Comparison of ENCODE assay signal across 8 cellular contexts in genomic region chr9:37485389-37486255, GRCh38. TPM values are rescaled to one million over a fixed set of nuclear protein-coding genes. Genes with fewer than 3 reads are reported as not detected.
DNase-seq lines count a peak whose midpoint lies in the region; ATAC-seq and TF ChIP-seq lines count a peak whose summit lies in the region.

A gene with protein sequence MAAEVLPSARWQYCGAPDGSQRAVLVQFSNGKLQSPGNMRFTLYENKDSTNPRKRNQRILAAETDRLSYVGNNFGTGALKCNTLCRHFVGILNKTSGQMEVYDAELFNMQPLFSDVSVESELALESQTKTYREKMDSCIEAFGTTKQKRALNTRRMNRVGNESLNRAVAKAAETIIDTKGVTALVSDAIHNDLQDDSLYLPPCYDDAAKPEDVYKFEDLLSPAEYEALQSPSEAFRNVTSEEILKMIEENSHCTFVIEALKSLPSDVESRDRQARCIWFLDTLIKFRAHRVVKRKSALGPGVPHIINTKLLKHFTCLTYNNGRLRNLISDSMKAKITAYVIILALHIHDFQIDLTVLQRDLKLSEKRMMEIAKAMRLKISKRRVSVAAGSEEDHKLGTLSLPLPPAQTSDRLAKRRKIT (plus strand): TSS chr9:37485948. CDS start chr9:37486048, 100 bp downstream.

- H3K27me3 Mint-ChIP-seq in activated naive CD8-positive, alpha-beta T cell: peaks cover 5% of the 10 kb centered on the region
- no peaks in the 10 kb centered on the region for H3K27me3 Mint-ChIP-seq in glutamatergic neuron (ENCODE audit: unreplicated experiment)
- no peaks in the 10 kb centered on the region for H3K27me3 Mint-ChIP-seq in osteocyte (ENCODE audit: unreplicated experiment)

- H3K4me3 Mint-ChIP-seq in activated naive CD8-positive, alpha-beta T cell: peak within 1 kb of the TSS; percentile 99
- peak within 1 kb of the TSS; percentile 100 for H3K4me3 Mint-ChIP-seq in glutamatergic neuron (ENCODE audit: unreplicated experiment)
- H3K4me3 Mint-ChIP-seq in osteocyte (ENCODE audit: unreplicated experiment): peak within 1 kb of the TSS; percentile 89

- peak within 1 kb of the TSS; percentile 90 to 93 for H3K27ac ChIP-seq in thoracic aorta

- TF ChIP-seq CTCF in glutamatergic neuron (IDR thresholded peaks at IDR 0.05; ENCODE audit: partially characterized antibody, unreplicated experiment) (no peak), osteocyte (IDR thresholded peaks at IDR 0.05) (no peak), thoracic aorta (IDR thresholded peaks at IDR 0.05) (no peak)

- no peaks in the 10 kb centered on the region for H3K27me3 ChIP-seq in thoracic aorta (replicated peaks; ENCODE audit: insufficient read depth)

- DNase-seq in NCI-H1105 treated with DMSO at 0.1 percent for 48 hours (lab: John Stamatoyannopoulos, UW) (peak; percentile 92), SKM-1 treated with dmso at 0.1 percent for 144 hours (lab: John Stamatoyannopoulos, UW; ENCODE audit: unreplicated experiment) (peak; percentile 92), glutamatergic neuron (peak; percentile 94), osteocyte (ENCODE audit: extremely low spot score, unreplicated experiment) (peak; percentile 97), thoracic aorta (ENCODE audit: low spot score) (peak; percentile 68)

- TF ChIP-seq POLR2A in GM10847 (IDR thresholded peaks at IDR 0.05; ENCODE audit: extremely low read depth, insufficient read length): peak; percentile 93

- H3K36me3 Mint-ChIP-seq in activated naive CD8-positive, alpha-beta T cell: peaks cover 8% of the 10 kb centered on the region
- H3K36me3 Mint-ChIP-seq in glutamatergic neuron (ENCODE audit: unreplicated experiment) (no peaks in the 10 kb centered on the region), osteocyte (ENCODE audit: unreplicated experiment) (peaks cover 7% of the 10 kb centered on the region)

- H3K36me3 ChIP-seq in thoracic aorta: no peaks in the 10 kb centered on the region

- peak; percentile 97 for ATAC-seq in HG02642 (IDR thresholded peaks at IDR 0.05; ENCODE audit: poor library complexity, unreplicated experiment)
- peak; percentile 64 for ATAC-seq in thoracic aorta (ENCODE audit: insufficient number of reproducible peaks, low FRiP score, low read depth)

- H3K4me1 ChIP-seq in thoracic aorta (ENCODE audit: control insufficient read depth in 1 of 2, low read depth in 2 of 2): peaks cover 17 to 22% of the 10 kb centered on the region in 2 donors

- peak within 1 kb of the TSS; percentile 87 for H3K4me3 ChIP-seq in thoracic aorta

- H3K9me3 ChIP-seq in thoracic aorta: no peaks in the 10 kb centered on the region

- no peaks in the 10 kb centered on the region for H3K9me3 Mint-ChIP-seq in activated naive CD8-positive, alpha-beta T cell (ENCODE audit: low read depth)
- peaks cover 5% of the 10 kb centered on the region for H3K9me3 Mint-ChIP-seq in glutamatergic neuron (ENCODE audit: unreplicated experiment)
- no peaks in the 10 kb centered on the region for H3K9me3 Mint-ChIP-seq in osteocyte (ENCODE audit: unreplicated experiment)

- H3K4me1 Mint-ChIP-seq in activated naive CD8-positive, alpha-beta T cell (ENCODE audit: low read depth): peaks cover 36% of the 10 kb centered on the region
- peaks cover 11% of the 10 kb centered on the region for H3K4me1 Mint-ChIP-seq in glutamatergic neuron (ENCODE audit: low read depth, unreplicated experiment)
- H3K4me1 Mint-ChIP-seq in osteocyte (ENCODE audit: unreplicated experiment): peaks cover 25% of the 10 kb centered on the region

- peak within 1 kb of the TSS; percentile 93 for H3K27ac Mint-ChIP-seq in activated naive CD8-positive, alpha-beta T cell
- H3K27ac Mint-ChIP-seq in glutamatergic neuron (ENCODE audit: unreplicated experiment): peak within 1 kb of the TSS; percentile 91
- peak within 1 kb of the TSS; percentile 84 for H3K27ac Mint-ChIP-seq in osteocyte (ENCODE audit: unreplicated experiment)

RNA-seq across cellular contexts. Expression of the gene that starts here (rescaled TPM):
- total RNA-seq in glutamatergic neuron (ENCODE audit: unreplicated experiment) (58.2 TPM), osteocyte (20.5 and 21.9 TPM in 2 replicates), thoracic aorta (10 to 100 TPM; 15.0 to 29.7 TPM)

Comparison
In these comparisons a context has a peak if more than half of its experiments do, and no peak if none do; other contexts are left out.
1. Peak in every context shown above with its lines: DNase-seq, ATAC-seq, H3K4me3 ChIP-seq and H3K27ac ChIP-seq.